In genomic region chr15:74196175-74196574, GRCh38 we compare ENCODE assay signal across 1 cellular context.
TF ChIP-seq lines count a peak whose summit lies in the region.

No MANE protein-coding gene starts in this region.

TF ChIP-seq in IMR-90, 13 proteins besides CTCF, POLR2A, EP300 and RAD21 (continued from another document):
- TF ChIP-seq, protein P1, sequence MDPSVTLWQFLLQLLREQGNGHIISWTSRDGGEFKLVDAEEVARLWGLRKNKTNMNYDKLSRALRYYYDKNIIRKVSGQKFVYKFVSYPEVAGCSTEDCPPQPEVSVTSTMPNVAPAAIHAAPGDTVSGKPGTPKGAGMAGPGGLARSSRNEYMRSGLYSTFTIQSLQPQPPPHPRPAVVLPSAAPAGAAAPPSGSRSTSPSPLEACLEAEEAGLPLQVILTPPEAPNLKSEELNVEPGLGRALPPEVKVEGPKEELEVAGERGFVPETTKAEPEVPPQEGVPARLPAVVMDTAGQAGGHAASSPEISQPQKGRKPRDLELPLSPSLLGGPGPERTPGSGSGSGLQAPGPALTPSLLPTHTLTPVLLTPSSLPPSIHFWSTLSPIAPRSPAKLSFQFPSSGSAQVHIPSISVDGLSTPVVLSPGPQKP (IDR thresholded peaks at IDR 0.05; ENCODE audit: borderline replicate concordance, low read depth, low read length), result no peak
- TF ChIP-seq CEBPB (IDR thresholded peaks at IDR 0.05; ENCODE audit: low read depth, low read length), result peak; percentile 27; the same call in 1 of the 2 replicates
TF ChIP-seq in IMR-90: peak in this region for 2.
